In genomic region chr3:118775021-118775420, GRCh38 we compare ENCODE assay signal across 35 cellular contexts.
"Had no signal": no experiment of that assay in that cellular context is flagged by ENCODE, and none has a peak within 500 bp of the region (broad histone marks: within the 10 kb centered on the region; RNA-seq: fewer than 3 reads in every experiment).

No MANE protein-coding gene starts in this region.

- H3K36me3 ChIP-seq: MG63 had no signal

- H3K4me3 ChIP-seq: MG63 had no signal

- H3K27me3 ChIP-seq: MG63 had no signal

- H3K9ac ChIP-seq: KMS-11 had no signal

- DNase-seq: Kasumi-1, KG1, MG63, MM.1S, MV-4-11, NCI-H1048, NCI-H1092, NCI-H1092 treated with DMSO at 0.1 percent for 48 hours, NCI-H1105, NCI-H1105 treated with DMSO at 0.1 percent for 48 hours, NCI-H1417, NCI-H1417 treated with DMSO at 0.1 percent for 48 hours, NCI-H1436, NCI-H1436 treated with DMSO at 0.1 percent for 48 hours, NCI-H146, NCI-H1694, NCI-H1694 treated with DMSO at 0.1 percent for 48 hours, NCI-H187, NCI-H187 treated with DMSO at 0.1 percent for 48 hours, NCI-H1930, NCI-H2029, NCI-H2029 treated with DMSO at 0.1 percent for 48 hours, NCI-H2081, NCI-H2081 treated with DMSO at 0.1 percent for 48 hours, NCI-H2107, NCI-H2171, NCI-H2171 treated with DMSO at 0.1 percent for 48 hours, NCI-H2227 treated with DMSO at 0.1 percent for 48 hours, NCI-H226, NCI-H345, NCI-H446, NCI-H446 treated with DMSO at 0.1 percent for 48 hours, NCI-H510A, NCI-H510A treated with DMSO at 0.1 percent for 48 hours had no signal

- H3K9me3 ChIP-seq: MG63 had no signal

- H3K27ac ChIP-seq: KMS-11 had no signal

- H3K4me2 ChIP-seq: KMS-11 had no signal
